Comparison of ENCODE assay signal across 15 cellular contexts in the genomic region with DNA sequence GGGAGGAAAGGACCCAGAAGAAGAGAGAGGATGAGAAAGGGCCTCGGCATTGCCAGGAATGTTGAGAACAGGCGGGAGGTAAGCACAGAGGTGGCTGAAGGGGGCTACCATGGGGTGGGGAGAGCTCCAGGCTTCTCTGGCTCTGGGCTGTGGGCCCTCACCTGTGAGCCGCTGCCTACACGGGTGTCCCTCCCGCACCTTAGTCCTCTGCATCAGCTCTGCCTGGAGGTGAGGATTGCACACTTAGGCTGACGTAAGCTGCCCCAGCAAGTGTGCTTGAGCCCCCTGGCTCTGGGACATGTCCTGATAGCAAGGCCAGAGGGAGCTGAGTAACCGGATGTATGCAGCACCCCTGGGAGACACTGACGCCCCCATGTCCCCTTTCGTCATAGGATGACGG.
"Had no signal": no experiment of that assay in that cellular context is flagged by ENCODE, and none has a peak within 500 bp of the region (broad histone marks: within the 10 kb centered on the region; RNA-seq: fewer than 3 reads in every experiment).

No MANE protein-coding gene starts in this region.

- H3K36me3 Mint-ChIP-seq: activated naive CD8-positive, alpha-beta T cell had no signal

- H3K27ac Mint-ChIP-seq: activated naive CD8-positive, alpha-beta T cell; dendritic cell treated with granulocyte-macrophage colony-stimulating factor and Interleukin-4, amounts not matched to agents 40 ng/mL and 50 ng/mL, for 4 days; nephron; T-helper 2 cell treated with Interferon-gamma antibody and Interleukin-4, amounts not matched to agents 5 μg/mL and 100 μg/mL, for 36 hours had no signal

- ATAC-seq: left colon, lower lobe of right lung had no signal

- H3K36me3 ChIP-seq: lower lobe of right lung had no signal

- H3K4me2 ChIP-seq: hepatocyte had no signal

- H3K27ac ChIP-seq: hepatocyte, lower lobe of right lung, testis had no signal

- DNase-seq: activated CD4-positive, alpha-beta T cell treated with anti-CD3 and anti-CD28 coated beads, Interleukin-2, amount 50 U/mL, for 4 hours; activated gamma-delta T cell treated with Interleukin-2 at 50 U/mL for 16 hours; activated T-cell treated with anti-CD3 and anti-CD28 coated beads, Interleukin-2, amount 50 U/mL, for 48 hours; effector memory CD4-positive, alpha-beta T cell; left colon; lower lobe of right lung; midbrain; nucleus accumbens; stimulated activated CD4-positive, alpha-beta T cell treated with anti-CD3 and anti-CD28 coated beads, Interleukin-2, amount 100 ng/mL, for 24 hours; testis had no signal

- H3K4me3 Mint-ChIP-seq: activated naive CD8-positive, alpha-beta T cell; dendritic cell treated with granulocyte-macrophage colony-stimulating factor and Interleukin-4, amounts not matched to agents 40 ng/mL and 50 ng/mL, for 4 days; nephron; T-helper 2 cell treated with Interferon-gamma antibody and Interleukin-4, amounts not matched to agents 5 μg/mL and 100 μg/mL, for 36 hours had no signal

- H3K4me1 ChIP-seq: lower lobe of right lung, testis had no signal

- H3K9me3 ChIP-seq: lower lobe of right lung, testis had no signal

- H3K4me3 ChIP-seq: hepatocyte, lower lobe of right lung, testis had no signal

- H3K79me2 ChIP-seq: hepatocyte had no signal

- H3K9me3 Mint-ChIP-seq: dendritic cell treated with granulocyte-macrophage colony-stimulating factor and Interleukin-4, amounts not matched to agents 40 ng/mL and 50 ng/mL, for 4 days; nephron; T-helper 2 cell treated with Interferon-gamma antibody and Interleukin-4, amounts not matched to agents 5 μg/mL and 100 μg/mL, for 36 hours had no signal

- H3K27me3 ChIP-seq: testis had no signal

- H2AFZ ChIP-seq: hepatocyte had no signal
